10 cellular contexts compared by ENCODE assay signal in genomic region chr22:37126882-37127281, GRCh38. TPM values are rescaled to one million over a fixed set of nuclear protein-coding genes. Genes with fewer than 3 reads are reported as not detected.
A peak's percentile ranks its signal among the peaks of the same experiment; 100 is the strongest.
DNase-seq lines count a peak whose midpoint lies in the region; ATAC-seq, FAIRE-seq and TF ChIP-seq lines count a peak whose summit lies in the region.
"Had no signal": no experiment of that assay in that cellular context is flagged by ENCODE, and none has a peak within 500 bp of the region (broad histone marks: within the 10 kb centered on the region; RNA-seq: fewer than 3 reads in every experiment).

No MANE protein-coding gene starts in this region.

- POLR2A ChIA-PET in A549 (lab: Yijun Ruan, JAX): interaction anchor here (1.2 kb wide), 1 partner anchor 73 kb away, joined by 5 read pairs; no protein-coding TSS in a partner anchor

- no peak for TF ChIP-seq POLR2A in A549 (IDR thresholded peaks at IDR 0.05; ENCODE audit: low read length)

- TF ChIP-seq CTCF in A549 (IDR thresholded peaks at IDR 0.05): peak; percentile 28; the same call in 2 of the 3 replicates
- TF ChIP-seq CTCF in GM12874 (IDR thresholded peaks at IDR 0.05; ENCODE audit: insufficient read depth, low read depth, low read length): peak; percentile 53
- peak; percentile 32 for TF ChIP-seq CTCF in fibroblast of the aortic adventitia (IDR thresholded peaks at IDR 0.05; ENCODE audit: insufficient read depth, low read length)

- no peak for TF ChIP-seq EP300 in A549 (IDR thresholded peaks at IDR 0.05)

- FAIRE-seq in A549 (lab: Jason Lieb, UNC): no peak

- DNase-seq in A549 (ENCODE audit: low read depth in 1 of 2, low spot score in 1 of 2) (peak in 1 of 2 experiments; percentile 19), UCSD-AML1 (lab: John Stamatoyannopoulos, UW; ENCODE audit: unreplicated experiment) (peak; percentile 23), fibroblast of the aortic adventitia (ENCODE audit: low read depth) (no peak), SHP77 (lab: John Stamatoyannopoulos, UW) (no peak), A172 (ENCODE audit: low spot score) (no peak)
- DNase-seq: stomach had no signal

- CTCF ChIA-PET in A549 (lab: Yijun Ruan, JAX): interaction anchor here (0.7 to 1.8 kb wide), 6 partner anchors 11 to 73 kb away, joined by 3 to 8 read pairs (median 4); partner anchors contain the start of gene TMPRSS6

- H3K9me3 ChIP-seq in A549: no peaks in the 10 kb centered on the region
- H3K9me3 ChIP-seq: SJSA1, stomach had no signal

- TF ChIP-seq RAD21 in A549 (conservative IDR thresholded peaks at IDR 0.05 in 1 of 2, IDR thresholded peaks at IDR 0.05 in 1 of 2): peak; percentile 20 to 50; a peak in 3 of 5 replicates

- H3K27ac ChIP-seq in A549: peak overlapping the region in 1 of 2 experiments; percentile 54; a peak in 2 of 6 replicates
- H3K27ac ChIP-seq: SJSA1, stomach had no signal

- peak; percentile 51 to 82; a peak in 5 of 6 replicates for ATAC-seq in A549
- ATAC-seq in GM18873 (IDR thresholded peaks at IDR 0.05; ENCODE audit: low FRiP score, unreplicated experiment): no peak
- no peak for ATAC-seq in GM18498 (IDR thresholded peaks at IDR 0.05; ENCODE audit: unreplicated experiment)

- peaks cover 12% of the 10 kb centered on the region; the same call in 2 of the 3 replicates for H3K4me1 ChIP-seq in A549
- H3K4me1 ChIP-seq: stomach had no signal

- H3K4me3 ChIP-seq in A549: no peak overlapping the region
- H3K4me3 ChIP-seq in fibroblast of the aortic adventitia (ENCODE audit: low read depth, low read length): no peak overlapping the region
- H3K4me3 ChIP-seq: SJSA1, stomach had no signal

- 82% methylated on average over 3 of the region's 5 CpGs for WGBS in A549 (ENCODE audit: missing lambda C conversion rate)

- H3K4me2 ChIP-seq in A549: no peak overlapping the region

TF ChIP-seq in A549, 52 proteins besides CTCF, POLR2A, EP300 and RAD21:
- TF ChIP-seq, protein P1, sequence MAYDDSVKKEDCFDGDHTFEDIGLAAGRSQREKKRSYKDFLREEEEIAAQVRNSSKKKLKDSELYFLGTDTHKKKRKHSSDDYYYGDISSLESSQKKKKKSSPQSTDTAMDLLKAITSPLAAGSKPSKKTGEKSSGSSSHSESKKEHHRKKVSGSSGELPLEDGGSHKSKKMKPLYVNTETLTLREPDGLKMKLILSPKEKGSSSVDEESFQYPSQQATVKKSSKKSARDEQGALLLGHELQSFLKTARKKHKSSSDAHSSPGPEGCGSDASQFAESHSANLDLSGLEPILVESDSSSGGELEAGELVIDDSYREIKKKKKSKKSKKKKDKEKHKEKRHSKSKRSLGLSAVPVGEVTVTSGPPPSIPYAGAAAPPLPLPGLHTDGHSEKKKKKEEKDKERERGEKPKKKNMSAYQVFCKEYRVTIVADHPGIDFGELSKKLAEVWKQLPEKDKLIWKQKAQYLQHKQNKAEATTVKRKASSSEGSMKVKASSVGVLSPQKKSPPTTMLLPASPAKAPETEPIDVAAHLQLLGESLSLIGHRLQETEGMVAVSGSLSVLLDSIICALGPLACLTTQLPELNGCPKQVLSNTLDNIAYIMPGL (CRISPR knock-in tag; IDR thresholded peaks at IDR 0.05; ENCODE audit: borderline replicate concordance): no peak
- TF ChIP-seq HDAC2 (IDR thresholded peaks at IDR 0.05): no peak
- TF ChIP-seq ESRRA (IDR thresholded peaks at IDR 0.05; ENCODE audit: borderline replicate concordance, low read length): no peak
- TF ChIP-seq MAZ (IDR thresholded peaks at IDR 0.05; ENCODE audit: borderline replicate concordance, low read depth, low read length): no peak
- TF ChIP-seq HEYL (CRISPR knock-in tag; IDR thresholded peaks at IDR 0.05): no peak
- TF ChIP-seq FOXS1 (CRISPR knock-in tag; IDR thresholded peaks at IDR 0.05): no peak
- TF ChIP-seq SREBF2 (IDR thresholded peaks at IDR 0.05): no peak
- no peak for TF ChIP-seq JUN (IDR thresholded peaks at IDR 0.05)
- no peak for TF ChIP-seq ZSCAN20 (CRISPR knock-in tag; IDR thresholded peaks at IDR 0.05)
- no peak for TF ChIP-seq NFE2L2 (conservative IDR thresholded peaks at IDR 0.05; ENCODE audit: low read length)

RNA-seq across cellular contexts. Expression of gene TMPRSS6, which starts 17.4 kb away (rescaled TPM):
- not detected in 2 replicates for polyA plus RNA-seq in A549 (2011; rRNA removed)
- 0.01 TPM in 1 of 2 replicates, not detected in the other for polyA plus RNA-seq in A549 (2012; cell fraction: cytosol; rRNA removed)
- polyA plus RNA-seq in A549 (2012; cell fraction: nucleus; rRNA removed): 0.05 TPM in 1 of 2 replicates, not detected in the other
- polyA plus RNA-seq in A549 (2017; fragmentation: RNase III; extraction: RNeasy Plus Mini Kit Qiagen cat#74134 plus additional on column Dnase treatment): not detected in 3 replicates
- polyA minus RNA-seq in A549 (2011; rRNA and poly(A)+ RNA removed): not detected in 2 replicates
- total RNA-seq in fibroblast of the aortic adventitia (ENCODE audit: low replicate concordance): not detected in 2 replicates
- total RNA-seq in A172 (2014; rRNA removed; shearing (Covaris generic)): not detected in 2 replicates
- total RNA-seq: SJSA1 had no signal

RNA-seq across cellular contexts. Expression of gene IL2RB, which starts 22.8 kb away (rescaled TPM):
- 0.05 and 0.14 TPM in 2 replicates for polyA plus RNA-seq in A549 (2011; rRNA removed)
- polyA plus RNA-seq in A549 (2012; cell fraction: cytosol; rRNA removed): 0.05 and 0.09 TPM in 2 replicates
- 0.09 and 0.12 TPM in 2 replicates for polyA plus RNA-seq in A549 (2012; cell fraction: nucleus; rRNA removed)
- 0.04 to 0.17 TPM (median 0.05 TPM) in 3 replicates for polyA plus RNA-seq in A549 (2017; fragmentation: RNase III; extraction: RNeasy Plus Mini Kit Qiagen cat#74134 plus additional on column Dnase treatment)
- not detected in 2 replicates for polyA minus RNA-seq in A549 (2011; rRNA and poly(A)+ RNA removed)
- total RNA-seq in fibroblast of the aortic adventitia (ENCODE audit: low replicate concordance): under 0.01 TPM in 1 of 2 replicates, not detected in the other
- 0.02 TPM in 1 of 2 replicates, not detected in the other for total RNA-seq in A172 (2014; rRNA removed; shearing (Covaris generic))
- total RNA-seq: SJSA1 had no signal

Comparison
In these comparisons a context has a peak if more than half of its experiments do, and no peak if none do; other contexts are left out.
1. ATAC-seq: peak in A549 (2 of 2); none in GM18873 (single experiment) and GM18498 (single experiment).
2. Peak in every context shown above with its lines, with median percentiles within 50 percentile points of each other: CTCF ChIP-seq.